In the genomic region with DNA sequence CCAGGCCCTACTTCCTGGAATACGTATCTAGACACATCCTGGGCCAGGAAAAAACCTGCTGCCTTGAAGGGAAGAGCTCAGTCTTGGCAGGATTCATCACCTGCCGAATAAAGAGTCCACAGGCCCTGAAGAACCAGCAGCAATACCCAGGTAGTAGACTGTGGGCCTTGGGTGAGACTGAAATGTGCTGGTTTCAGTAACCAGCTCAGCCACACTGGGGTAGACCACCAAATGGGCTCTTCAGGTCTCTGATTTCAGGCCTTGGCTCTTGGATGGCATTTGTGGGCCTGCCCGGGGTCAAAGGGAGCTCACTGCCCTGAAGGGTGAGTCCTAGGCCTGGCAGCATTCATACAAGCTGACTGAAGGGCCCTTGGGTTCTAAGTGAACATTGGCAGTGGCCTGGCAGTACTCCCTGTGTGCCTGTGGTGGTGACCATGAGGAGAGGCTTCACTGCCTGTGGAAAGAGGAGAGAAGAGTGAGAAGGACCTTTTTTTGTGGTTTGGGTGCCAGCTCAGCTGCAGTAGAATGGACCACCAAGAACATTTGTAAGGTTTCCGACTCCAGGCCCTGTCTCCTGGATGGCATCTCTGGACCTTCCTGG, we compare ENCODE assay signal across 34 cellular contexts.
"Had no signal": no experiment of that assay in that cellular context is flagged by ENCODE, and none has a peak within 500 bp of the region (broad histone marks: within the 10 kb centered on the region; RNA-seq: fewer than 3 reads in every experiment).

No MANE protein-coding gene starts in this region.

- H3K4me3 ChIP-seq: ascending aorta, breast epithelium, cardiac muscle cell, esophagus muscularis mucosa, gastrocnemius medialis had no signal

- DNase-seq: activated B cell treated with CpG ODN at 0.5 μM for 24 hours; activated CD4-positive, alpha-beta T cell treated with anti-CD3 and anti-CD28 coated beads for 48 hours; activated CD4-positive, alpha-beta T cell treated with anti-CD3 and anti-CD28 coated beads, Interleukin-2, amount 50 U/mL, for 1 hour; activated CD4-positive, alpha-beta T cell treated with anti-CD3 and anti-CD28 coated beads, Interleukin-2, amount 50 U/mL, for 48 hours; activated CD8-positive, alpha-beta memory T cell treated with anti-CD3 and anti-CD28 coated beads, Interleukin-2, amount 10 ng/mL, durations not matched to agents 7 days and 5 days; activated CD8-positive, alpha-beta memory T cell treated with anti-CD3 and anti-CD28 coated beads, Interleukin-2, amount 50 U/mL, for 4 hours; activated CD8-positive, alpha-beta T cell treated with anti-CD3 and anti-CD28 coated beads for 36 hours; activated gamma-delta T cell; activated naive CD4-positive, alpha-beta T cell; activated naive CD4-positive, alpha-beta T cell treated with anti-CD3 and anti-CD28 coated beads, Interleukin-2, amount 10 ng/mL, durations not matched to agents 7 days and 5 days; activated naive CD8-positive, alpha-beta T cell treated with anti-CD3 and anti-CD28 coated beads, Interleukin-2, amount 10 ng/mL, durations not matched to agents 7 days and 5 days; activated T-cell treated with anti-CD3 and anti-CD28 coated beads for 4 hours; activated T-cell treated with anti-CD3 and anti-CD28 coated beads, Interleukin-2, amount 50 U/mL, for 24 hours; activated T-cell treated with anti-CD3 and anti-CD28 coated beads, Interleukin-2, amount 50 U/mL, for 72 hours; central memory CD4-positive, alpha-beta T cell; cerebellar nuclear complex; cortex of kidney; dermis blood vessel endothelial cell; effector CD4-positive, alpha-beta T cell; effector memory CD8-positive, alpha-beta T cell; erythroblast; foreskin keratinocyte; gastrocnemius medialis; glutamatergic neuron; T-helper 1 cell; T-helper 17 cell; T1000; WERI-Rb-1 had no signal

- H3K9me3 ChIP-seq: ascending aorta, breast epithelium, esophagus muscularis mucosa, gastrocnemius medialis had no signal

- ATAC-seq: activated CD4-positive, CD25-positive, alpha-beta regulatory T cell treated with anti-CD3 and anti-CD28 coated beads, Interleukin-2, amount 50 U/mL, for 24 hours; activated CD8-positive, alpha-beta memory T cell treated with anti-CD3 and anti-CD28 coated beads, Interleukin-2, amount 10 ng/mL, durations not matched to agents 7 days and 5 days; activated CD8-positive, alpha-beta T cell treated with anti-CD3 and anti-CD28 coated beads for 36 hours; activated naive CD4-positive, alpha-beta T cell treated with anti-CD3 and anti-CD28 coated beads, Interleukin-2, amount 50 U/mL, for 72 hours; activated T-cell treated with anti-CD3 and anti-CD28 coated beads, Interleukin-2, amount 50 U/mL, for 72 hours; effector memory CD8-positive, alpha-beta T cell; foreskin keratinocyte; gastrocnemius medialis; T-helper 17 cell had no signal

- H3K27me3 ChIP-seq: ascending aorta, breast epithelium, cardiac muscle cell, esophagus muscularis mucosa, foreskin keratinocyte, gastrocnemius medialis had no signal

- H3K36me3 ChIP-seq: ascending aorta, breast epithelium, cardiac muscle cell, esophagus muscularis mucosa, gastrocnemius medialis, WERI-Rb-1 had no signal

- H3K27ac ChIP-seq: ascending aorta, breast epithelium, cardiac muscle cell, esophagus muscularis mucosa, foreskin keratinocyte, gastrocnemius medialis, WERI-Rb-1 had no signal

- H3K4me1 ChIP-seq: ascending aorta, breast epithelium, foreskin keratinocyte, gastrocnemius medialis had no signal
